In the genomic region with DNA sequence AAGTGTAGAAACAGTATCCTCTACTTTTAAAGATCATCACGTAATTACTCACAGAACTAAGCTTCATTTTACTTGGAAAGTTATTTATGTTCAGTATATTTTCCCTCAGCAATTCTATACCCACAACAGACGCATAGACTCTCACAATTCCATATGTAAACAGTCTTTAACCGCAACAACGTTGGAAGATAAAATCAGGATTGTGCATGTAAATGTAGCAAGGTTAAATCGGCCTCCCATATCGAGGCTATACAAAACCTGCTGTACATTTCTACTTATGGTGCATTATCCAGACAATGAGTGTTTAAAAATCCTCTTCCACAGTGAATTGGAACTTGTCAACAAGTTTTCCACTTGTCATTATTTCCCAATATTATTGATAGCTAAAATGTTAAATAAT, we compare ENCODE assay signal across 31 cellular contexts.
"Had no signal": no experiment of that assay in that cellular context is flagged by ENCODE, and none has a peak within 500 bp of the region (broad histone marks: within the 10 kb centered on the region; RNA-seq: fewer than 3 reads in every experiment).

No MANE protein-coding gene starts in this region.

- H3K27me3 Mint-ChIP-seq: activated B cell treated with CpG ODN at 0.5 μM for 24 hours; activated CD4-positive, alpha-beta memory T cell treated with anti-CD3 and anti-CD28 coated beads, Interleukin-2, amount 10 ng/mL, durations not matched to agents 7 days and 5 days; activated CD4-positive, alpha-beta T cell treated with anti-CD3 and anti-CD28 coated beads, Interleukin-2, amount 10 ng/mL, durations not matched to agents 7 days and 5 days; activated CD8-positive, alpha-beta memory T cell treated with anti-CD3 and anti-CD28 coated beads, Interleukin-2, amount 10 ng/mL, durations not matched to agents 7 days and 5 days; activated naive CD4-positive, alpha-beta T cell treated with anti-CD3 and anti-CD28 coated beads, Interleukin-2, amount 10 ng/mL, durations not matched to agents 7 days and 5 days; activated naive CD4-positive, alpha-beta T cell treated with anti-CD3 and anti-CD28 coated beads, Interleukin-2, amount 50 U/mL, for 24 hours; activated naive CD8-positive, alpha-beta T cell; activated naive CD8-positive, alpha-beta T cell treated with anti-CD3 and anti-CD28 coated beads, Interleukin-2, amount 10 ng/mL, durations not matched to agents 7 days and 5 days; activated naive CD8-positive, alpha-beta T cell treated with anti-CD3 and anti-CD28 coated beads, Interleukin-2, amount 50 U/mL, for 24 hours; activated T-cell treated with anti-CD3 and anti-CD28 coated beads, Interleukin-2, amount 50 U/mL, for 24 hours; T-helper 17 cell had no signal

- H3K27ac Mint-ChIP-seq: activated B cell treated with CpG ODN at 0.5 μM for 24 hours; activated CD4-positive, alpha-beta memory T cell treated with anti-CD3 and anti-CD28 coated beads, Interleukin-2, amount 10 ng/mL, durations not matched to agents 7 days and 5 days; activated CD4-positive, alpha-beta T cell treated with anti-CD3 and anti-CD28 coated beads, Interleukin-2, amount 10 ng/mL, durations not matched to agents 7 days and 5 days; activated CD8-positive, alpha-beta memory T cell treated with anti-CD3 and anti-CD28 coated beads, Interleukin-2, amount 10 ng/mL, durations not matched to agents 7 days and 5 days; activated CD8-positive, alpha-beta T cell treated with anti-CD3 and anti-CD28 coated beads, Interleukin-2, amount 10 ng/mL, durations not matched to agents 7 days and 5 days; activated naive CD4-positive, alpha-beta T cell treated with anti-CD3 and anti-CD28 coated beads, Interleukin-2, amount 10 ng/mL, durations not matched to agents 7 days and 5 days; activated naive CD4-positive, alpha-beta T cell treated with anti-CD3 and anti-CD28 coated beads, Interleukin-2, amount 50 U/mL, for 24 hours; activated naive CD8-positive, alpha-beta T cell; activated naive CD8-positive, alpha-beta T cell treated with anti-CD3 and anti-CD28 coated beads, Interleukin-2, amount 10 ng/mL, durations not matched to agents 7 days and 5 days; activated naive CD8-positive, alpha-beta T cell treated with anti-CD3 and anti-CD28 coated beads, Interleukin-2, amount 50 U/mL, for 24 hours; activated T-cell treated with anti-CD3 and anti-CD28 coated beads, Interleukin-2, amount 50 U/mL, for 24 hours; activated T-helper 2 cell treated with anti-CD3 and anti-CD28 coated beads, Interferon-gamma antibody, Interleukin-2, Interleukin-4, amounts not matched to agents 10 μg/mL and 5 μg/mL and 100 μg/mL, durations not matched to agents 14 hours and 24 hours and 36 hours; T-helper 17 cell; T-helper 2 cell treated with Interferon-gamma antibody and Interleukin-4, amounts not matched to agents 5 μg/mL and 100 μg/mL, for 36 hours had no signal

- DNase-seq: activated B cell treated with CpG ODN at 0.5 μM for 24 hours; activated CD4-positive, alpha-beta memory T cell treated with anti-CD3 and anti-CD28 coated beads, Interleukin-2, amount 10 ng/mL, durations not matched to agents 7 days and 5 days; activated CD4-positive, alpha-beta T cell treated with anti-CD3 and anti-CD28 coated beads for 4 hours; activated CD4-positive, alpha-beta T cell treated with anti-CD3 and anti-CD28 coated beads, Interleukin-2, amount 10 ng/mL, durations not matched to agents 7 days and 5 days; activated CD4-positive, alpha-beta T cell treated with anti-CD3 and anti-CD28 coated beads, Interleukin-2, amount 50 U/mL, for 48 hours; activated CD4-positive, CD25-positive, alpha-beta regulatory T cell treated with anti-CD3 and anti-CD28 coated beads, Interleukin-2, amount 50 U/mL, for 72 hours; activated CD8-positive, alpha-beta memory T cell treated with anti-CD3 and anti-CD28 coated beads for 24 hours; activated CD8-positive, alpha-beta memory T cell treated with anti-CD3 and anti-CD28 coated beads, Interleukin-2, amount 10 ng/mL, durations not matched to agents 7 days and 5 days; activated CD8-positive, alpha-beta memory T cell treated with anti-CD3 and anti-CD28 coated beads, Interleukin-2, amount 50 U/mL, for 48 hours; activated CD8-positive, alpha-beta T cell treated with anti-CD3 and anti-CD28 coated beads, Interleukin-2, amount 10 ng/mL, durations not matched to agents 7 days and 5 days; activated effector memory CD4-positive, alpha-beta T cell treated with Interleukin-2 at 50 U/mL for 16 hours; activated gamma-delta T cell; activated naive CD4-positive, alpha-beta T cell treated with anti-CD3 and anti-CD28 coated beads, Interleukin-2, amount 10 ng/mL, durations not matched to agents 7 days and 5 days; activated naive CD4-positive, alpha-beta T cell treated with Interleukin-2 at 50 U/mL for 16 hours; activated naive CD8-positive, alpha-beta T cell treated with anti-CD3 and anti-CD28 coated beads, Interleukin-2, amount 10 ng/mL, durations not matched to agents 7 days and 5 days; activated naive CD8-positive, alpha-beta T cell treated with anti-CD3 and anti-CD28 coated beads, Interleukin-2, amount 50 U/mL, for 24 hours; activated T-cell treated with anti-CD3 and anti-CD28 coated beads, Interleukin-2, amount 50 U/mL, for 24 hours; activated T-cell treated with anti-CD3 and anti-CD28 coated beads, Interleukin-2, amount 50 U/mL, for 48 hours; amniotic stem cell; aorta; body of pancreas; brain microvascular endothelial cell; central memory CD4-positive, alpha-beta T cell; T-helper 17 cell; T-helper 9 cell had no signal

- H3K4me1 Mint-ChIP-seq: activated B cell treated with CpG ODN at 0.5 μM for 24 hours; activated CD4-positive, alpha-beta memory T cell treated with anti-CD3 and anti-CD28 coated beads, Interleukin-2, amount 10 ng/mL, durations not matched to agents 7 days and 5 days; activated CD4-positive, alpha-beta T cell treated with anti-CD3 and anti-CD28 coated beads, Interleukin-2, amount 10 ng/mL, durations not matched to agents 7 days and 5 days; activated CD8-positive, alpha-beta memory T cell treated with anti-CD3 and anti-CD28 coated beads, Interleukin-2, amount 10 ng/mL, durations not matched to agents 7 days and 5 days; activated naive CD4-positive, alpha-beta T cell treated with anti-CD3 and anti-CD28 coated beads, Interleukin-2, amount 10 ng/mL, durations not matched to agents 7 days and 5 days; activated naive CD4-positive, alpha-beta T cell treated with anti-CD3 and anti-CD28 coated beads, Interleukin-2, amount 50 U/mL, for 24 hours; activated naive CD8-positive, alpha-beta T cell treated with anti-CD3 and anti-CD28 coated beads, Interleukin-2, amount 10 ng/mL, durations not matched to agents 7 days and 5 days; activated naive CD8-positive, alpha-beta T cell treated with anti-CD3 and anti-CD28 coated beads, Interleukin-2, amount 50 U/mL, for 24 hours; T-helper 17 cell had no signal

- H3K36me3 ChIP-seq: brain microvascular endothelial cell, breast epithelium had no signal

- H3K9me3 Mint-ChIP-seq: activated B cell treated with CpG ODN at 0.5 μM for 24 hours; activated CD4-positive, alpha-beta memory T cell treated with anti-CD3 and anti-CD28 coated beads, Interleukin-2, amount 10 ng/mL, durations not matched to agents 7 days and 5 days; activated CD4-positive, alpha-beta T cell treated with anti-CD3 and anti-CD28 coated beads, Interleukin-2, amount 10 ng/mL, durations not matched to agents 7 days and 5 days; activated naive CD4-positive, alpha-beta T cell treated with anti-CD3 and anti-CD28 coated beads, Interleukin-2, amount 10 ng/mL, durations not matched to agents 7 days and 5 days; activated naive CD4-positive, alpha-beta T cell treated with anti-CD3 and anti-CD28 coated beads, Interleukin-2, amount 50 U/mL, for 24 hours; activated naive CD8-positive, alpha-beta T cell treated with anti-CD3 and anti-CD28 coated beads, Interleukin-2, amount 10 ng/mL, durations not matched to agents 7 days and 5 days; activated naive CD8-positive, alpha-beta T cell treated with anti-CD3 and anti-CD28 coated beads, Interleukin-2, amount 50 U/mL, for 24 hours; activated T-helper 2 cell treated with anti-CD3 and anti-CD28 coated beads, Interferon-gamma antibody, Interleukin-2, Interleukin-4, amounts not matched to agents 10 μg/mL and 5 μg/mL and 100 μg/mL, durations not matched to agents 14 hours and 24 hours and 36 hours; T-helper 2 cell treated with Interferon-gamma antibody and Interleukin-4, amounts not matched to agents 5 μg/mL and 100 μg/mL, for 36 hours had no signal

- H3K4me3 Mint-ChIP-seq: activated B cell treated with CpG ODN at 0.5 μM for 24 hours; activated CD4-positive, alpha-beta memory T cell treated with anti-CD3 and anti-CD28 coated beads, Interleukin-2, amount 10 ng/mL, durations not matched to agents 7 days and 5 days; activated CD4-positive, alpha-beta T cell treated with anti-CD3 and anti-CD28 coated beads, Interleukin-2, amount 10 ng/mL, durations not matched to agents 7 days and 5 days; activated CD8-positive, alpha-beta memory T cell treated with anti-CD3 and anti-CD28 coated beads, Interleukin-2, amount 10 ng/mL, durations not matched to agents 7 days and 5 days; activated CD8-positive, alpha-beta T cell treated with anti-CD3 and anti-CD28 coated beads, Interleukin-2, amount 10 ng/mL, durations not matched to agents 7 days and 5 days; activated naive CD4-positive, alpha-beta T cell treated with anti-CD3 and anti-CD28 coated beads, Interleukin-2, amount 10 ng/mL, durations not matched to agents 7 days and 5 days; activated naive CD4-positive, alpha-beta T cell treated with anti-CD3 and anti-CD28 coated beads, Interleukin-2, amount 50 U/mL, for 24 hours; activated naive CD8-positive, alpha-beta T cell; activated naive CD8-positive, alpha-beta T cell treated with anti-CD3 and anti-CD28 coated beads, Interleukin-2, amount 10 ng/mL, durations not matched to agents 7 days and 5 days; activated naive CD8-positive, alpha-beta T cell treated with anti-CD3 and anti-CD28 coated beads, Interleukin-2, amount 50 U/mL, for 24 hours; activated T-cell treated with anti-CD3 and anti-CD28 coated beads, Interleukin-2, amount 50 U/mL, for 24 hours; T-helper 17 cell; T-helper 2 cell treated with Interferon-gamma antibody and Interleukin-4, amounts not matched to agents 5 μg/mL and 100 μg/mL, for 36 hours had no signal

- H3K27me3 ChIP-seq: body of pancreas, brain microvascular endothelial cell, breast epithelium had no signal

- H3K36me3 Mint-ChIP-seq: activated CD8-positive, alpha-beta memory T cell treated with anti-CD3 and anti-CD28 coated beads, Interleukin-2, amount 10 ng/mL, durations not matched to agents 7 days and 5 days; activated naive CD4-positive, alpha-beta T cell treated with anti-CD3 and anti-CD28 coated beads, Interleukin-2, amount 10 ng/mL, durations not matched to agents 7 days and 5 days; activated naive CD4-positive, alpha-beta T cell treated with anti-CD3 and anti-CD28 coated beads, Interleukin-2, amount 50 U/mL, for 24 hours; activated naive CD8-positive, alpha-beta T cell; activated naive CD8-positive, alpha-beta T cell treated with anti-CD3 and anti-CD28 coated beads, Interleukin-2, amount 10 ng/mL, durations not matched to agents 7 days and 5 days had no signal

- H3K27ac ChIP-seq: body of pancreas, brain microvascular endothelial cell, breast epithelium, VCaP had no signal

- H3K9me3 ChIP-seq: body of pancreas, breast epithelium had no signal

- H3K4me3 ChIP-seq: body of pancreas, breast epithelium had no signal

- ATAC-seq: activated CD8-positive, alpha-beta memory T cell treated with anti-CD3 and anti-CD28 coated beads, Interleukin-2, amount 10 ng/mL, durations not matched to agents 7 days and 5 days; activated CD8-positive, alpha-beta T cell treated with anti-CD3 and anti-CD28 coated beads, Interleukin-2, amount 10 ng/mL, durations not matched to agents 7 days and 5 days; activated naive CD8-positive, alpha-beta T cell treated with anti-CD3 and anti-CD28 coated beads, Interleukin-2, amount 50 U/mL, for 24 hours; body of pancreas; T-helper 17 cell had no signal

- H3K4me1 ChIP-seq: breast epithelium had no signal
